In the genomic region with DNA sequence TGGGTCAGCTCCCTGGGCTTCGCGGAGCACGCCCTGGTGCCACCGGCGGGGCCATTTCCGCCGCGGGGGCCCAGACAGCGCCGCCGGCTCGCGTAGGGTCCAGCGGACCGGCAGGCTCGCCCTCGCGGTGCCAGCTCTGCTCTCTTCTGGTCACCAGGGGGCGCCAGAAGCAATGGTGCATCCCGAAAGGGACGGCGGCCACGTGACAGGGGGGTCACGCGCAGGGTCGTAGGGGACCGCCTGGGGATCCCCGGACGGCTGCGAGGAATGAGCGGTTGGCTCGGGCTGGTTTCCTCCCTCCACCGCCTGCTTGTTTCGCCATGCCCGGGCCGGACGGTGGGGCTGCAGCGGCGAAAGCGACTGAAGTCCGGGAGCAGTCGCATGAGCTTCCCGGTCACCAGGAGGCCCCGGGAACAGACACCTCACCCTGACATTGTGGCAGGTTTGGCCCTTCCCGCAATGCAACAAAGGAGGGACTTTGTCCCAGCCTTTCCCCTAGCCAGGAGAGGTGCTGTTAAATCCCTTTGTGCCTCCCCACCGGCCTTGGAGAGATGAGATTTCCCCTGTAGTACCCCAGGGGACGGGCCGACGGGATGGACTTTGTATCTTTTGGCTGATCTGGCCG, we compare ENCODE assay signal across 9 cellular contexts. TPM values are rescaled to one million over a fixed set of nuclear protein-coding genes. Genes with fewer than 3 reads are reported as not detected.
A peak's percentile ranks its signal among the peaks of the same experiment; 100 is the strongest.
DNase-seq lines count a peak whose midpoint lies in the region; TF ChIP-seq lines count a peak whose summit lies in the region.
"Had no signal": no experiment of that assay in that cellular context is flagged by ENCODE, and none has a peak within 500 bp of the region (broad histone marks: within the 10 kb centered on the region; RNA-seq: fewer than 3 reads in every experiment).

No MANE protein-coding gene starts in this region.

- H3K27ac Mint-ChIP-seq in mesothelial cell of epicardium: no peak overlapping the region

- H3K4me1 Mint-ChIP-seq in mesothelial cell of epicardium: no peaks in the 10 kb centered on the region

- no peaks in the 10 kb centered on the region for H3K27me3 Mint-ChIP-seq in mesothelial cell of epicardium (ENCODE audit: low read depth)

- no peaks in the 10 kb centered on the region for H3K36me3 Mint-ChIP-seq in mesothelial cell of epicardium

- peak overlapping the region; percentile 57 for H3K4me3 Mint-ChIP-seq in mesothelial cell of epicardium

- H3K4me1 ChIP-seq in HAP-1: peaks cover 3% of the 10 kb centered on the region

- H3K27me3 ChIP-seq in HAP-1 (ENCODE audit: low read depth): no peaks in the 10 kb centered on the region

- H3K4me3 ChIP-seq in HAP-1: peak overlapping the region; percentile 35

- peaks cover 7% of the 10 kb centered on the region for H3K9me3 Mint-ChIP-seq in mesothelial cell of epicardium

- no peaks in the 10 kb centered on the region for H3K36me3 ChIP-seq in HAP-1 (replicated peaks)

- in situ Hi-C loops in HAP-1 (cut with MboI; ENCODE audit: low sequenced_read_pairs): no loop called here

- peak; percentile 81 for DNase-seq in D341Med (ENCODE audit: low spot score)
- peak; percentile 69 to 93 for DNase-seq in HAP-1 (ENCODE audit: low spot score in 2 of 2)
- DNase-seq in NCI-H345 (lab: John Stamatoyannopoulos, UW): peak; percentile 61
- peak; percentile 65 for DNase-seq in activated CD8-positive, alpha-beta memory T cell treated with anti-CD3 and anti-CD28 coated beads, Interleukin-2, amount 50 U/mL, for 4 hours
- DNase-seq in epidermal melanocyte (ENCODE audit: insufficient read length, low spot score): peak; percentile 25
- DNase-seq in mesothelial cell of epicardium (ENCODE audit: low spot score in 2 of 2, unreplicated experiment in 2 of 2): peak; percentile 58 to 76
- DNase-seq in stimulated activated CD8-positive, alpha-beta memory T cell treated with anti-CD3 and anti-CD28 coated beads, Interleukin-15, amount 100 ng/mL, for 24 hours (ENCODE audit: low read depth): peak; percentile 25
- DNase-seq in NCI-H2171 (lab: John Stamatoyannopoulos, UW): no peak

- peak; percentile 74 for TF ChIP-seq CTCF in mesothelial cell of epicardium (IDR thresholded peaks at IDR 0.05; ENCODE audit: unreplicated experiment)

- no peaks in the 10 kb centered on the region for H3K9me3 ChIP-seq in HAP-1

RNA-seq across cellular contexts. Expression of a gene that starts 15.8 kb away (rescaled TPM):
- total RNA-seq in mesothelial cell of epicardium: 1.7 to 2.5 TPM (median 2.1 TPM) in 3 replicates
- total RNA-seq: activated CD8-positive, alpha-beta memory T cell treated with anti-CD3 and anti-CD28 coated beads for 36 hours had no signal
